In genomic region chr14:56524971-56525677, GRCh38 we compare ENCODE assay signal across 22 cellular contexts.
"Had no signal": no experiment of that assay in that cellular context is flagged by ENCODE, and none has a peak within 500 bp of the region (broad histone marks: within the 10 kb centered on the region; RNA-seq: fewer than 3 reads in every experiment).

No MANE protein-coding gene starts in this region.

- H3K27ac Mint-ChIP-seq: activated naive CD8-positive, alpha-beta T cell treated with anti-CD3 and anti-CD28 coated beads for 36 hours; mesothelial cell of epicardium; naive thymus-derived CD8-positive, alpha-beta T cell; stimulated activated memory B cell treated with anti-CD40 and anti-IgM and Interleukin-4, amounts not matched to agents 10 μg/mL and 1 μg/mL and 100 μg/mL, for 72 hours had no signal

- ATAC-seq: heart left ventricle; naive thymus-derived CD8-positive, alpha-beta T cell; stimulated activated memory B cell treated with anti-CD40 and anti-IgM and Interleukin-4, amounts not matched to agents 10 μg/mL and 1 μg/mL and 100 μg/mL, for 72 hours had no signal

- DNase-seq: activated CD4-positive, alpha-beta T cell treated with anti-CD3 and anti-CD28 coated beads for 4 hours; activated CD4-positive, alpha-beta T cell treated with anti-CD3 and anti-CD28 coated beads, Interleukin-2, amount 50 U/mL, for 48 hours; activated CD4-positive, CD25-positive, alpha-beta regulatory T cell; activated naive CD4-positive, alpha-beta T cell treated with Interleukin-2 at 50 U/mL for 16 hours; activated naive CD8-positive, alpha-beta T cell treated with anti-CD3 and anti-CD28 coated beads for 36 hours; activated T-cell treated with anti-CD3 and anti-CD28 coated beads, Interleukin-2, amount 50 U/mL, for 48 hours; colonic mucosa; dorsolateral prefrontal cortex; heart left ventricle; left ventricle myocardium inferior; naive thymus-derived CD8-positive, alpha-beta T cell; retina; sigmoid colon; stimulated activated CD4-positive, alpha-beta T cell treated with anti-CD3 and anti-CD28 coated beads, Interleukin-15, amount 100 ng/mL, for 24 hours; stomach; T1000 had no signal

- H3K9me3 Mint-ChIP-seq: activated naive CD8-positive, alpha-beta T cell treated with anti-CD3 and anti-CD28 coated beads for 36 hours; central memory CD8-positive, alpha-beta T cell; mesothelial cell of epicardium; naive thymus-derived CD8-positive, alpha-beta T cell had no signal

- H3K27me3 ChIP-seq: colonic mucosa had no signal

- H3K9me3 ChIP-seq: colonic mucosa, heart left ventricle, left ventricle myocardium inferior, sigmoid colon, stomach, suprapubic skin, tibial nerve had no signal

- H3K4me1 Mint-ChIP-seq: activated naive CD8-positive, alpha-beta T cell treated with anti-CD3 and anti-CD28 coated beads for 36 hours; central memory CD8-positive, alpha-beta T cell; mesothelial cell of epicardium; naive thymus-derived CD8-positive, alpha-beta T cell; stimulated activated memory B cell treated with anti-CD40 and anti-IgM and Interleukin-4, amounts not matched to agents 10 μg/mL and 1 μg/mL and 100 μg/mL, for 72 hours had no signal

- H3K4me1 ChIP-seq: colonic mucosa, heart left ventricle, left ventricle myocardium inferior, sigmoid colon, stomach, suprapubic skin, tibial nerve had no signal

- H3K4me3 Mint-ChIP-seq: activated naive CD8-positive, alpha-beta T cell treated with anti-CD3 and anti-CD28 coated beads for 36 hours; central memory CD8-positive, alpha-beta T cell; mesothelial cell of epicardium; naive thymus-derived CD8-positive, alpha-beta T cell; stimulated activated memory B cell treated with anti-CD40 and anti-IgM and Interleukin-4, amounts not matched to agents 10 μg/mL and 1 μg/mL and 100 μg/mL, for 72 hours had no signal

- H3K36me3 Mint-ChIP-seq: activated naive CD8-positive, alpha-beta T cell treated with anti-CD3 and anti-CD28 coated beads for 36 hours; mesothelial cell of epicardium; naive thymus-derived CD8-positive, alpha-beta T cell; stimulated activated memory B cell treated with anti-CD40 and anti-IgM and Interleukin-4, amounts not matched to agents 10 μg/mL and 1 μg/mL and 100 μg/mL, for 72 hours had no signal

- H3K27ac ChIP-seq: colonic mucosa, dorsolateral prefrontal cortex, heart left ventricle, left ventricle myocardium inferior, sigmoid colon, stomach, suprapubic skin, tibial nerve had no signal

- H3K36me3 ChIP-seq: colonic mucosa, heart left ventricle, left ventricle myocardium inferior, sigmoid colon, stomach, suprapubic skin, tibial nerve had no signal

- H3K4me3 ChIP-seq: colonic mucosa, dorsolateral prefrontal cortex, heart left ventricle, left ventricle myocardium inferior, sigmoid colon, smooth muscle cell, stomach, suprapubic skin, tibial nerve had no signal
